Comparison of ENCODE assay signal across 8 cellular contexts in genomic region chr15:79431636-79432344, GRCh38. TPM values are rescaled to one million over a fixed set of nuclear protein-coding genes. Genes with fewer than 3 reads are reported as not detected.
A peak's percentile ranks its signal among the peaks of the same experiment; 100 is the strongest.
DNase-seq lines count a peak whose midpoint lies in the region; ATAC-seq, FAIRE-seq and TF ChIP-seq lines count a peak whose summit lies in the region.

MINAR1 (plus strand) TSS chr15:79432336; CDS start chr15:79456148, 23,812 bp downstream.

- no TSS peak for BruUV-seq in endothelial cell of umbilical vein (replicated peaks; lab: Mats Ljungman, UMichigan)

- no peaks in the 10 kb centered on the region for H3K9me3 ChIP-seq in endothelial cell of umbilical vein (replicated peaks; ENCODE audit: control insufficient read depth, insufficient read depth, low read length)

- no peaks in the 10 kb centered on the region for H3K36me3 ChIP-seq in endothelial cell of umbilical vein (ENCODE audit: control insufficient read depth in 2 of 2, extremely low read depth in 1 of 2, insufficient read depth in 2 of 2, low read length in 2 of 2)

- peak within 1 kb of the TSS; percentile 8 to 47 (median 44) for H3K4me3 ChIP-seq in endothelial cell of umbilical vein (replicated peaks in 1 of 3; ENCODE audit: insufficient read depth in 1 of 3, low read depth in 1 of 3, low read length in 3 of 3)

- CTCF ChIA-PET in endothelial cell of umbilical vein (lab: Charles Lee): interaction anchor here (0.8 to 5.0 kb wide), 9 partner anchors 13 to 935 kb away, joined by 3 to 31 read pairs (median 3); no protein-coding TSS in a partner anchor

- POLR2A ChIA-PET in endothelial cell of umbilical vein (lab: Charles Lee): no interaction called here

- H3K9me1 ChIP-seq in endothelial cell of umbilical vein (replicated peaks; ENCODE audit: control insufficient read depth, extremely low read depth, insufficient read depth, low read length): no peaks in the 10 kb centered on the region

- peak within 1 kb of the TSS; percentile 63 for H2AFZ ChIP-seq in endothelial cell of umbilical vein (ENCODE audit: low read depth, low read length)

- H3K27me3 ChIP-seq in endothelial cell of umbilical vein (ENCODE audit: control insufficient read depth in 2 of 2, insufficient read depth in 2 of 2, low read length in 2 of 2): peaks cover 46 to 59% of the 10 kb centered on the region in 2 experiments

- no peak for TF ChIP-seq POLR2A in endothelial cell of umbilical vein (IDR thresholded peaks at IDR 0.05; ENCODE audit: low read depth, low read length)

- no peaks in the 10 kb centered on the region for H3K79me2 ChIP-seq in endothelial cell of umbilical vein (ENCODE audit: control insufficient read depth, insufficient read depth, low read length)

- H3K4me1 ChIP-seq in endothelial cell of umbilical vein (ENCODE audit: control insufficient read depth, extremely low read depth, insufficient read depth, low read length): peaks cover 6% of the 10 kb centered on the region

- no peaks in the 10 kb centered on the region for H4K20me1 ChIP-seq in endothelial cell of umbilical vein (replicated peaks; ENCODE audit: control insufficient read depth, extremely low read depth, insufficient read depth, low read length)

- H3K4me2 ChIP-seq in endothelial cell of umbilical vein (ENCODE audit: insufficient read depth, low read length): peak within 1 kb of the TSS; percentile 70

- dilution Hi-C loops in endothelial cell of umbilical vein (cut with MboI; ENCODE audit: extremely low pct_ligation_motif_present, low sequenced_read_pairs): no loop called here

- no peak within 1 kb of the TSS for H3K9ac ChIP-seq in endothelial cell of umbilical vein (replicated peaks; ENCODE audit: extremely low read depth, insufficient read depth, low read length)

- H3K27ac ChIP-seq in endothelial cell of umbilical vein (ENCODE audit: insufficient read depth, low read depth, low read length): no peak within 1 kb of the TSS

- peak; percentile 7 to 85 (median 79) for DNase-seq in NCI-H1417 (lab: John Stamatoyannopoulos, UW)
- DNase-seq in NCI-H1417 treated with DMSO at 0.1 percent for 48 hours (lab: John Stamatoyannopoulos, UW): no peak
- peak; percentile 21 for DNase-seq in NCI-H774 (lab: John Stamatoyannopoulos, UW)
- peak; percentile 33 for DNase-seq in endothelial cell of umbilical vein (ENCODE audit: low read depth, low spot score)
- DNase-seq in myocyte (ENCODE audit: low read depth): peak; percentile 54

- ATAC-seq in HG03469 (IDR thresholded peaks at IDR 0.05; ENCODE audit: unreplicated experiment): no peak
- no peak for ATAC-seq in HG03097 (IDR thresholded peaks at IDR 0.05; ENCODE audit: low FRiP score, unreplicated experiment)
- no peak for ATAC-seq in HG02763 (IDR thresholded peaks at IDR 0.05; ENCODE audit: unreplicated experiment)

- intact Hi-C loops in endothelial cell of umbilical vein (cut with micrococcal nuclease): loop anchor here (1.0 kb wide), 1 partner anchor 50 kb away; no protein-coding TSS in a partner anchor

- peak; percentile 16 to 26 for TF ChIP-seq CTCF in endothelial cell of umbilical vein (IDR thresholded peaks at IDR 0.05; ENCODE audit: extremely low read depth in 1 of 2, insufficient read depth in 1 of 2, low read depth in 1 of 2, low read length in 2 of 2)

- peak; percentile 68 for FAIRE-seq in endothelial cell of umbilical vein (lab: Jason Lieb, UNC)

TF ChIP-seq in endothelial cell of umbilical vein, 7 proteins besides CTCF, POLR2A, EP300 and RAD21:
- no peak for TF ChIP-seq JUN (IDR thresholded peaks at IDR 0.05; ENCODE audit: borderline replicate concordance, insufficient read depth, insufficient read length, low read depth)
- TF ChIP-seq POLR2AphosphoS5 (IDR thresholded peaks at IDR 0.05; ENCODE audit: insufficient read depth, low read depth, low read length): no peak
- TF ChIP-seq MYC (IDR thresholded peaks at IDR 0.05; ENCODE audit: low read depth, low read length): no peak
- TF ChIP-seq EZH2 (IDR thresholded peaks at IDR 0.05; ENCODE audit: borderline replicate concordance, low read depth, low read length, severe bottlenecking): no peak
- TF ChIP-seq FOS (IDR thresholded peaks at IDR 0.05; ENCODE audit: borderline replicate concordance, insufficient read depth, low read length): no peak
- no peak for TF ChIP-seq MAX (IDR thresholded peaks at IDR 0.05; ENCODE audit: insufficient read depth, insufficient read length)
- no peak for TF ChIP-seq GATA2 (IDR thresholded peaks at IDR 0.05; ENCODE audit: insufficient read depth, insufficient read length, low read depth, low read length)

RNA-seq across cellular contexts. Expression of gene MINAR1, which starts in this region (rescaled TPM):
- 0.93 and 1.3 TPM in 2 replicates for total RNA-seq in endothelial cell of umbilical vein
- 0.33 TPM in 2 replicates for polyA plus RNA-seq in endothelial cell of umbilical vein
- 0.32 and 0.36 TPM in 2 replicates for polyA plus RNA-seq in endothelial cell of umbilical vein (2011; cell fraction: cytosol; rRNA removed)
- 1.8 and 2.0 TPM in 2 replicates for polyA plus RNA-seq in endothelial cell of umbilical vein (2011; cell fraction: nucleus; rRNA removed)
- 0.70 and 0.94 TPM in 2 replicates for polyA plus RNA-seq in endothelial cell of umbilical vein (2012)
- polyA minus RNA-seq in endothelial cell of umbilical vein: 1.1 and 1.4 TPM in 2 replicates
- polyA minus RNA-seq in endothelial cell of umbilical vein (2011; cell fraction: cytosol; rRNA and poly(A)+ RNA removed): 0.41 TPM
- 1.1 and 2.4 TPM in 2 replicates for polyA minus RNA-seq in endothelial cell of umbilical vein (2011; cell fraction: nucleus; rRNA and poly(A)+ RNA removed)
- total RNA-seq in myocyte: 1.3 and 2.5 TPM in 2 replicates
- polyA plus RNA-seq in myocyte (2012): 1.6 TPM
